27 cellular contexts compared by ENCODE assay signal in genomic region chr11:17395554-17395961, GRCh38. TPM values are rescaled to one million over a fixed set of nuclear protein-coding genes. Genes with fewer than 3 reads are reported as not detected.
"Had no signal": no experiment of that assay in that cellular context is flagged by ENCODE, and none has a peak within 500 bp of the region (broad histone marks: within the 10 kb centered on the region; RNA-seq: fewer than 3 reads in every experiment).

No MANE protein-coding gene starts in this region.

- H3K27ac ChIP-seq: brain microvascular endothelial cell, ovary, prostate gland, skin epidermis, transverse colon had no signal

- H3K27ac Mint-ChIP-seq: activated naive CD4-positive, alpha-beta T cell treated with anti-CD3 and anti-CD28 coated beads for 36 hours; activated naive CD8-positive, alpha-beta T cell treated with anti-CD3 and anti-CD28 coated beads, Interleukin-2, amount 10 ng/mL, durations not matched to agents 7 days and 5 days; activated T-cell treated with anti-CD3 and anti-CD28 coated beads, Interleukin-2, amount 50 U/mL, for 72 hours; mesothelial cell of epicardium; nephron progenitor cell; stimulated activated effector memory CD8-positive, alpha-beta T cell treated with anti-CD3 and anti-CD28 coated beads, Interleukin-12 subunit alpha, Interleukin-12 subunit beta, amount 100 ng/mL, for 72 hours; T-helper 2 cell treated with Interferon-gamma antibody and Interleukin-4, amounts not matched to agents 5 μg/mL and 100 μg/mL, for 36 hours had no signal

- H3K27me3 ChIP-seq: ovary, transverse colon had no signal

- H3K4me3 ChIP-seq: ovary, prostate gland, skin epidermis, transverse colon had no signal

- H3K4me3 Mint-ChIP-seq: activated naive CD4-positive, alpha-beta T cell treated with anti-CD3 and anti-CD28 coated beads for 36 hours; activated naive CD8-positive, alpha-beta T cell treated with anti-CD3 and anti-CD28 coated beads, Interleukin-2, amount 10 ng/mL, durations not matched to agents 7 days and 5 days; activated T-cell treated with anti-CD3 and anti-CD28 coated beads, Interleukin-2, amount 50 U/mL, for 72 hours; mesothelial cell of epicardium; nephron progenitor cell; stimulated activated effector memory CD8-positive, alpha-beta T cell treated with anti-CD3 and anti-CD28 coated beads, Interleukin-12 subunit alpha, Interleukin-12 subunit beta, amount 100 ng/mL, for 72 hours; T-helper 2 cell treated with Interferon-gamma antibody and Interleukin-4, amounts not matched to agents 5 μg/mL and 100 μg/mL, for 36 hours had no signal

- H3K4me1 Mint-ChIP-seq: mesothelial cell of epicardium; stimulated activated effector memory CD8-positive, alpha-beta T cell treated with anti-CD3 and anti-CD28 coated beads, Interleukin-12 subunit alpha, Interleukin-12 subunit beta, amount 100 ng/mL, for 72 hours had no signal

- H3K36me3 Mint-ChIP-seq: activated naive CD8-positive, alpha-beta T cell treated with anti-CD3 and anti-CD28 coated beads, Interleukin-2, amount 10 ng/mL, durations not matched to agents 7 days and 5 days; mesothelial cell of epicardium; naive B cell; stimulated activated effector memory CD8-positive, alpha-beta T cell treated with anti-CD3 and anti-CD28 coated beads, Interleukin-12 subunit alpha, Interleukin-12 subunit beta, amount 100 ng/mL, for 72 hours had no signal

- H3K9me3 Mint-ChIP-seq: activated naive CD4-positive, alpha-beta T cell treated with anti-CD3 and anti-CD28 coated beads for 36 hours; activated naive CD8-positive, alpha-beta T cell treated with anti-CD3 and anti-CD28 coated beads, Interleukin-2, amount 10 ng/mL, durations not matched to agents 7 days and 5 days; activated T-cell treated with anti-CD3 and anti-CD28 coated beads, Interleukin-2, amount 50 U/mL, for 72 hours; nephron progenitor cell; stimulated activated effector memory CD8-positive, alpha-beta T cell treated with anti-CD3 and anti-CD28 coated beads, Interleukin-12 subunit alpha, Interleukin-12 subunit beta, amount 100 ng/mL, for 72 hours; T-helper 2 cell treated with Interferon-gamma antibody and Interleukin-4, amounts not matched to agents 5 μg/mL and 100 μg/mL, for 36 hours had no signal

- DNase-seq: activated CD4-positive, alpha-beta T cell treated with anti-CD3 and anti-CD28 coated beads for 4 hours; activated CD4-positive, alpha-beta T cell treated with anti-CD3 and anti-CD28 coated beads, Interleukin-2, amount 50 U/mL, for 4 hours; activated CD4-positive, CD25-positive, alpha-beta regulatory T cell; activated naive CD4-positive, alpha-beta T cell treated with anti-CD3 and anti-CD28 coated beads for 36 hours; activated naive CD8-positive, alpha-beta T cell treated with anti-CD3 and anti-CD28 coated beads, Interleukin-2, amount 10 ng/mL, durations not matched to agents 7 days and 5 days; activated T-cell treated with anti-CD3 and anti-CD28 coated beads for 4 hours; activated T-cell treated with anti-CD3 and anti-CD28 coated beads, Interleukin-2, amount 50 U/mL, for 72 hours; amniotic stem cell; brain microvascular endothelial cell; head of caudate nucleus; hippocampal formation; left cardiac atrium; naive B cell; nephron progenitor cell; ovary; retina; stimulated activated CD4-positive, alpha-beta T cell treated with anti-CD3 and anti-CD28 coated beads, Interleukin-4, amount 100 ng/mL, for 24 hours; T-helper 1 cell; transverse colon had no signal

- H3K4me1 ChIP-seq: prostate gland, transverse colon had no signal

- H3K36me3 ChIP-seq: brain microvascular endothelial cell, ovary, prostate gland, transverse colon had no signal

- H3K9me3 ChIP-seq: ovary, prostate gland, transverse colon had no signal

RNA-seq across cellular contexts. Expression of gene KCNJ11, which starts 7.1 kb away (rescaled TPM):
- total RNA-seq: endothelial cell of umbilical vein, fibroblast of lung, fibroblast of villous mesenchyme had no signal
- polyA plus RNA-seq: fibroblast of lung had no signal
